In the genomic region with DNA sequence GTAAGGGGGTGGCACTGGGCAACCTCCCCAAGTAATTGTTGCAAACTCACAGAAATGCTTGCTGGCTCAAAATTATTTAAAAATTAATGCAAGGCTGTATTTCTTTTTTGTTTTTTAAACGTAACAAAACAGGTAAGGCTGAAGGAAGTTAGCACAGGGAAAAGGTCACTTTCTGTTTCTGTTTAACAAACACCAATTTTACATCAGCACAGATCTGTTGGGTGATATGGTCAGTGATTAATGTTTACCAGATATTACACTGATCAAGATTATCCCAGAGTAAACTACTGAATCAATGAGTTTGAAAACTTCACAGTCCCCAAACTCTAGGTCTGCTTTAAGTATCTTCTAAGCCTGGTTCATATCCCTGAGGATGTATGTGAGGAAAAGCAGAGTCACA, we compare ENCODE assay signal across 1 cellular context.
TF ChIP-seq lines count a peak whose summit lies in the region.

No MANE protein-coding gene starts in this region.

TF ChIP-seq in HepG2, 621 proteins besides CTCF, POLR2A, EP300 and RAD21 (continued from another document):
- TF ChIP-seq, protein P1, sequence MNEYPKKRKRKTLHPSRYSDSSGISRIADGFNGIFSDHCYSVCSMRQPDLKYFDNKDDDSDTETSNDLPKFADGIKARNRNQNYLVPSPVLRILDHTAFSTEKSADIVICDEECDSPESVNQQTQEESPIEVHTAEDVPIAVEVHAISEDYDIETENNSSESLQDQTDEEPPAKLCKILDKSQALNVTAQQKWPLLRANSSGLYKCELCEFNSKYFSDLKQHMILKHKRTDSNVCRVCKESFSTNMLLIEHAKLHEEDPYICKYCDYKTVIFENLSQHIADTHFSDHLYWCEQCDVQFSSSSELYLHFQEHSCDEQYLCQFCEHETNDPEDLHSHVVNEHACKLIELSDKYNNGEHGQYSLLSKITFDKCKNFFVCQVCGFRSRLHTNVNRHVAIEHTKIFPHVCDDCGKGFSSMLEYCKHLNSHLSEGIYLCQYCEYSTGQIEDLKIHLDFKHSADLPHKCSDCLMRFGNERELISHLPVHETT (CRISPR knock-in tag; conservative IDR thresholded peaks at IDR 0.05), result no peak
- no peak for TF ChIP-seq ZNF501 (CRISPR knock-in tag; IDR thresholded peaks at IDR 0.05)
- TF ChIP-seq, protein P2, sequence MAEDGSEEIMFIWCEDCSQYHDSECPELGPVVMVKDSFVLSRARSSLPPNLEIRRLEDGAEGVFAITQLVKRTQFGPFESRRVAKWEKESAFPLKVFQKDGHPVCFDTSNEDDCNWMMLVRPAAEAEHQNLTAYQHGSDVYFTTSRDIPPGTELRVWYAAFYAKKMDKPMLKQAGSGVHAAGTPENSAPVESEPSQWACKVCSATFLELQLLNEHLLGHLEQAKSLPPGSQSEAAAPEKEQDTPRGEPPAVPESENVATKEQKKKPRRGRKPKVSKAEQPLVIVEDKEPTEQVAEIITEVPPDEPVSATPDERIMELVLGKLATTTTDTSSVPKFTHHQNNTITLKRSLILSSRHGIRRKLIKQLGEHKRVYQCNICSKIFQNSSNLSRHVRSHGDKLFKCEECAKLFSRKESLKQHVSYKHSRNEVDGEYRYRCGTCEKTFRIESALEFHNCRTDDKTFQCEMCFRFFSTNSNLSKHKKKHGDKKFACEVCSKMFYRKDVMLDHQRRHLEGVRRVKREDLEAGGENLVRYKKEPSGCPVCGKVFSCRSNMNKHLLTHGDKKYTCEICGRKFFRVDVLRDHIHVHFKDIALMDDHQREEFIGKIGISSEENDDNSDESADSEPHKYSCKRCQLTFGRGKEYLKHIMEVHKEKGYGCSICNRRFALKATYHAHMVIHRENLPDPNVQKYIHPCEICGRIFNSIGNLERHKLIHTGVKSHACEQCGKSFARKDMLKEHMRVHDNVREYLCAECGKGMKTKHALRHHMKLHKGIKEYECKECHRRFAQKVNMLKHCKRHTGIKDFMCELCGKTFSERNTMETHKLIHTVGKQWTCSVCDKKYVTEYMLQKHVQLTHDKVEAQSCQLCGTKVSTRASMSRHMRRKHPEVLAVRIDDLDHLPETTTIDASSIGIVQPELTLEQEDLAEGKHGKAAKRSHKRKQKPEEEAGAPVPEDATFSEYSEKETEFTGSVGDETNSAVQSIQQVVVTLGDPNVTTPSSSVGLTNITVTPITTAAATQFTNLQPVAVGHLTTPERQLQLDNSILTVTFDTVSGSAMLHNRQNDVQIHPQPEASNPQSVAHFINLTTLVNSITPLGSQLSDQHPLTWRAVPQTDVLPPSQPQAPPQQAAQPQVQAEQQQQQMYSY (CRISPR knock-in tag; IDR thresholded peaks at IDR 0.05), result no peak
- TF ChIP-seq ISL2 (CRISPR knock-in tag; IDR thresholded peaks at IDR 0.05), result peak; percentile 31; the same call in 1 of the 2 replicates
- no peak for TF ChIP-seq PRPF4 (IDR thresholded peaks at IDR 0.05; ENCODE audit: low read depth, low read length, poor library complexity, severe bottlenecking)
- no peak for TF ChIP-seq ZNF17 (CRISPR knock-in tag; IDR thresholded peaks at IDR 0.05)
- no peak for TF ChIP-seq DNMT1 (CRISPR knock-in tag; IDR thresholded peaks at IDR 0.05)
- TF ChIP-seq, protein P3, sequence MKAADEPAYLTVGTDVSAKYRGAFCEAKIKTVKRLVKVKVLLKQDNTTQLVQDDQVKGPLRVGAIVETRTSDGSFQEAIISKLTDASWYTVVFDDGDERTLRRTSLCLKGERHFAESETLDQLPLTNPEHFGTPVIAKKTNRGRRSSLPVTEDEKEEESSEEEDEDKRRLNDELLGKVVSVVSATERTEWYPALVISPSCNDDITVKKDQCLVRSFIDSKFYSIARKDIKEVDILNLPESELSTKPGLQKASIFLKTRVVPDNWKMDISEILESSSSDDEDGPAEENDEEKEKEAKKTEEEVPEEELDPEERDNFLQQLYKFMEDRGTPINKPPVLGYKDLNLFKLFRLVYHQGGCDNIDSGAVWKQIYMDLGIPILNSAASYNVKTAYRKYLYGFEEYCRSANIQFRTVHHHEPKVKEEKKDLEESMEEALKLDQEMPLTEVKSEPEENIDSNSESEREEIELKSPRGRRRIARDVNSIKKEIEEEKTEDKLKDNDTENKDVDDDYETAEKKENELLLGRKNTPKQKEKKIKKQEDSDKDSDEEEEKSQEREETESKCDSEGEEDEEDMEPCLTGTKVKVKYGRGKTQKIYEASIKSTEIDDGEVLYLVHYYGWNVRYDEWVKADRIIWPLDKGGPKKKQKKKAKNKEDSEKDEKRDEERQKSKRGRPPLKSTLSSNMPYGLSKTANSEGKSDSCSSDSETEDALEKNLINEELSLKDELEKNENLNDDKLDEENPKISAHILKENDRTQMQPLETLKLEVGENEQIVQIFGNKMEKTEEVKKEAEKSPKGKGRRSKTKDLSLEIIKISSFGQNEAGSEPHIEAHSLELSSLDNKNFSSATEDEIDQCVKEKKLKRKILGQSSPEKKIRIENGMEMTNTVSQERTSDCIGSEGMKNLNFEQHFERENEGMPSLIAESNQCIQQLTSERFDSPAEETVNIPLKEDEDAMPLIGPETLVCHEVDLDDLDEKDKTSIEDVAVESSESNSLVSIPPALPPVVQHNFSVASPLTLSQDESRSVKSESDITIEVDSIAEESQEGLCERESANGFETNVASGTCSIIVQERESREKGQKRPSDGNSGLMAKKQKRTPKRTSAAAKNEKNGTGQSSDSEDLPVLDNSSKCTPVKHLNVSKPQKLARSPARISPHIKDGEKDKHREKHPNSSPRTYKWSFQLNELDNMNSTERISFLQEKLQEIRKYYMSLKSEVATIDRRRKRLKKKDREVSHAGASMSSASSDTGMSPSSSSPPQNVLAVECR (CRISPR knock-in tag; IDR thresholded peaks at IDR 0.05; ENCODE audit: borderline replicate concordance), result no peak
- TF ChIP-seq FOXP1 (IDR thresholded peaks at IDR 0.05), result no peak
- peak; percentile 56; the same call in 1 of the 2 replicates for TF ChIP-seq FOXP1 (CRISPR knock-in tag; IDR thresholded peaks at IDR 0.05)
- no peak for TF ChIP-seq HIVEP1 (CRISPR knock-in tag; IDR thresholded peaks at IDR 0.05)
- 0 out of 2 replicates have a peak, but pooled peaks have one; percentile 23 for TF ChIP-seq BCL6 (CRISPR knock-in tag; IDR thresholded peaks at IDR 0.05)
- no peak for TF ChIP-seq ZNF790 (CRISPR knock-in tag; IDR thresholded peaks at IDR 0.05; ENCODE audit: borderline replicate concordance)
- no peak for TF ChIP-seq HBP1 (CRISPR knock-in tag; IDR thresholded peaks at IDR 0.05; ENCODE audit: low read depth)
